ENCODE assay signal across 21 cellular contexts in the genomic region with DNA sequence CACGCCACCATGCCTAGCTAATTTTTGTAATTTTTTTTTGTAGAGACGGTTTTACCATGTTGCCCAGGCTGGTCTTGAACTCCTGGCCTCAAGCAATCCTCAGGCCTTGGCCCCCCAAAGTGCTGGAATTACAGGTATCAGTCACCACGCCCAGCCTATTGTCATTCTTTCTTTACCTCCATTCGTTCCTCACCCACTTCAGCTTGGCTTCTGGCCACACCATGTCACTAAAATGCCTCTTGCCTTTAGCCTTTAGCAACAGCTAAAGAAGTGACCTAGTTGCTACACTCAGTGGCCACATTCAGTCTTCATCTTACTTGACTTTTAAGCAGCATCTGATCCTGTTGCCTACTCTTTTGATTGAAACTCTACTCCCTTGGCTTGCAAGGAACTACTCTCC.
"Had no signal": no experiment of that assay in that cellular context is flagged by ENCODE, and none has a peak within 500 bp of the region (broad histone marks: within the 10 kb centered on the region; RNA-seq: fewer than 3 reads in every experiment).

No MANE protein-coding gene starts in this region.

- H3K4me3 ChIP-seq: lung, neural progenitor cell, prostate gland, right atrium auricular region, smooth muscle cell, thoracic aorta had no signal

- H3K27ac ChIP-seq: neural progenitor cell, prostate gland, right atrium auricular region, thoracic aorta had no signal

- H3K4me2 ChIP-seq: neural progenitor cell, smooth muscle cell had no signal

- H3K9ac ChIP-seq: neural progenitor cell had no signal

- H3K27ac Mint-ChIP-seq: effector memory CD8-positive, alpha-beta T cell; memory B cell; natural killer cell; neural progenitor cell; stimulated activated naive B cell treated with anti-CD40 and anti-IgM and Interleukin-4, amounts not matched to agents 10 μg/mL and 1 μg/mL and 100 μg/mL, for 72 hours; stimulated activated naive CD8-positive, alpha-beta T cell treated with anti-CD3 and anti-CD28 coated beads, Interleukin-15, Interleukin-2, amounts not matched to agents 100 ng/mL and 50 ng/mL, for 24 hours had no signal

- H3K4me1 ChIP-seq: prostate gland had no signal

- H3K36me3 ChIP-seq: neural progenitor cell, prostate gland, right atrium auricular region, thoracic aorta had no signal

- H3K27me3 ChIP-seq: right atrium auricular region had no signal

- FAIRE-seq: endometrium, frontal cortex, kidney had no signal

- DNase-seq: cerebellar nuclear complex; cortex of kidney; effector memory CD8-positive, alpha-beta T cell; kidney; natural killer cell; stimulated activated CD4-positive, alpha-beta T cell treated with anti-CD3 and anti-CD28 coated beads, Interleukin-2, amount 100 ng/mL, for 24 hours; stimulated activated CD4-positive, alpha-beta T cell treated with anti-CD3 and anti-CD28 coated beads, Interleukin-4, amount 100 ng/mL, for 24 hours; stimulated activated naive B cell treated with anti-CD40 and anti-IgM and Interleukin-4, amounts not matched to agents 10 μg/mL and 1 μg/mL and 100 μg/mL, for 72 hours; trophoblast cell had no signal

- H3K9me3 ChIP-seq: prostate gland, right atrium auricular region, thoracic aorta had no signal

- H3K36me3 Mint-ChIP-seq: memory B cell; natural killer cell; stimulated activated naive B cell treated with anti-CD40 and anti-IgM and Interleukin-4, amounts not matched to agents 10 μg/mL and 1 μg/mL and 100 μg/mL, for 72 hours had no signal

- H3K9me3 Mint-ChIP-seq: effector memory CD8-positive, alpha-beta T cell; natural killer cell; stimulated activated naive B cell treated with anti-CD40 and anti-IgM and Interleukin-4, amounts not matched to agents 10 μg/mL and 1 μg/mL and 100 μg/mL, for 72 hours; stimulated activated naive CD8-positive, alpha-beta T cell treated with anti-CD3 and anti-CD28 coated beads, Interleukin-15, Interleukin-2, amounts not matched to agents 100 ng/mL and 50 ng/mL, for 24 hours had no signal

- H2AFZ ChIP-seq: neural progenitor cell had no signal

- H3K4me1 Mint-ChIP-seq: memory B cell had no signal

- H3K4me3 Mint-ChIP-seq: effector memory CD8-positive, alpha-beta T cell; memory B cell; natural killer cell; neural progenitor cell; stimulated activated naive B cell treated with anti-CD40 and anti-IgM and Interleukin-4, amounts not matched to agents 10 μg/mL and 1 μg/mL and 100 μg/mL, for 72 hours; stimulated activated naive CD8-positive, alpha-beta T cell treated with anti-CD3 and anti-CD28 coated beads, Interleukin-15, Interleukin-2, amounts not matched to agents 100 ng/mL and 50 ng/mL, for 24 hours had no signal

- ATAC-seq: effector memory CD8-positive, alpha-beta T cell; left lobe of liver; natural killer cell; sciatic nerve; stimulated activated naive B cell treated with anti-CD40 and anti-IgM and Interleukin-4, amounts not matched to agents 10 μg/mL and 1 μg/mL and 100 μg/mL, for 72 hours had no signal
